ENCODE assay signal across 1 cellular context in genomic region chr6:85673198-85674139, GRCh38.
TF ChIP-seq lines count a peak whose summit lies in the region.

No MANE protein-coding gene starts in this region.

TF ChIP-seq in IMR-90, 13 proteins besides CTCF, POLR2A, EP300 and RAD21 (continued from another document):
- TF ChIP-seq ELK1 (IDR thresholded peaks at IDR 0.05; ENCODE audit: borderline replicate concordance, low read depth, low read length) (no peak), NFE2L2 (IDR thresholded peaks at IDR 0.05; ENCODE audit: low read depth, low read length) (no peak), MAFK (IDR thresholded peaks at IDR 0.05; ENCODE audit: low read depth, low read length) (no peak), RFX5 (IDR thresholded peaks at IDR 0.05; ENCODE audit: low read depth, low read length) (no peak), RCOR1 (IDR thresholded peaks at IDR 0.05; ENCODE audit: insufficient replicate concordance, low read length) (no peak), CHD1 (IDR thresholded peaks at IDR 0.05; ENCODE audit: low read depth, low read length) (no peak)
